Comparison of ENCODE assay signal across 14 cellular contexts in the genomic region with DNA sequence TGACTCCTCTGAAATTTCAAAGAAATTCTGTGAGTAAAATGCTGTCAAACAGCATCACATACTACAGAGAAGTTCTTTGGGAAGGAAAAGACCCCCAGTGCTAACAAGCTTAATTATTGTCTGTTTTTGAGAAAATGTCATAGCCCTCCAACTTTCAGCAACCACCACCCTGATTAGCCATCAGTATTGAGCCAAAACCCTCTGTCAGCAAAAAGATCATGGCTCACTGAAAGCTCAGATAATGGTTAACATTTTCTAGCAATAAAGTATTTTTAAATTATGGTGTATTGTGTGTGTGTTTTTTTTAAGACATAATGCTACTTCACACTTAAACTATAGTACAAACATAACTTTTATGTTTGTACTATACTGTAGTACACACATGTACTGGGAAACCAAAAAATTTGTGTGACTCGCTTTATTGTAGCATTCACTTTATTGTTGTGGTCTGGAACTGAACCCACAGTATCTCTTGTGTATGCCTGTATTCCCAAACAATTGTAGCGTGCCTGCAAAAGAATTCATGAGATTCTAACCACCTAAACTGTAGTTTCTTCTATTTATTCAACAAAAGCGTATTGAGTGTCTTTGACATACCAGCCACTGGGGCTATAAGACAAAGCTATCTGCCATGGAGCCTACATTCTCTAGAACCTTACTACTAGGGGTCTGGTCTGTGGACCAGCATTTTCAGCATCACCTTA.
"Had no signal": no experiment of that assay in that cellular context is flagged by ENCODE, and none has a peak within 500 bp of the region (broad histone marks: within the 10 kb centered on the region; RNA-seq: fewer than 3 reads in every experiment).

No MANE protein-coding gene starts in this region.

- DNase-seq: activated CD4-positive, alpha-beta T cell treated with anti-CD3 and anti-CD28 coated beads for 4 hours; activated CD8-positive, alpha-beta memory T cell treated with anti-CD3 and anti-CD28 coated beads, Interleukin-2, amount 50 U/mL, for 4 hours; activated CD8-positive, alpha-beta T cell treated with anti-CD3 and anti-CD28 coated beads, Interleukin-2, amount 10 ng/mL, durations not matched to agents 7 days and 5 days; activated gamma-delta T cell treated with Interleukin-2 at 50 U/mL for 16 hours; activated naive CD8-positive, alpha-beta T cell treated with anti-CD3 and anti-CD28 coated beads, Interleukin-2, amount 10 ng/mL, durations not matched to agents 7 days and 5 days; activated T-cell treated with anti-CD3 and anti-CD28 coated beads, Interleukin-2, amount 50 U/mL, for 72 hours; effector memory CD8-positive, alpha-beta T cell; hippocampal formation; mammary epithelial cell; naive B cell had no signal

- H3K27ac Mint-ChIP-seq: activated CD8-positive, alpha-beta T cell treated with anti-CD3 and anti-CD28 coated beads, Interleukin-2, amount 10 ng/mL, durations not matched to agents 7 days and 5 days; activated naive CD8-positive, alpha-beta T cell treated with anti-CD3 and anti-CD28 coated beads, Interleukin-2, amount 10 ng/mL, durations not matched to agents 7 days and 5 days; activated T-cell treated with anti-CD3 and anti-CD28 coated beads, Interleukin-2, amount 50 U/mL, for 72 hours; stimulated activated memory B cell treated with anti-CD40 and anti-IgM and Interleukin-4, amounts not matched to agents 10 μg/mL and 1 μg/mL and 100 μg/mL, for 72 hours; WTC11 had no signal

- ATAC-seq: activated CD8-positive, alpha-beta T cell treated with anti-CD3 and anti-CD28 coated beads, Interleukin-2, amount 10 ng/mL, durations not matched to agents 7 days and 5 days; activated T-cell treated with anti-CD3 and anti-CD28 coated beads, Interleukin-2, amount 50 U/mL, for 72 hours; effector memory CD8-positive, alpha-beta T cell; left lobe of liver; stimulated activated memory B cell treated with anti-CD40 and anti-IgM and Interleukin-4, amounts not matched to agents 10 μg/mL and 1 μg/mL and 100 μg/mL, for 72 hours; WTC11 had no signal

- H3K27ac ChIP-seq: epithelial cell of prostate had no signal

- H3K4me3 Mint-ChIP-seq: activated CD8-positive, alpha-beta T cell treated with anti-CD3 and anti-CD28 coated beads, Interleukin-2, amount 10 ng/mL, durations not matched to agents 7 days and 5 days; activated naive CD8-positive, alpha-beta T cell treated with anti-CD3 and anti-CD28 coated beads, Interleukin-2, amount 10 ng/mL, durations not matched to agents 7 days and 5 days; activated T-cell treated with anti-CD3 and anti-CD28 coated beads, Interleukin-2, amount 50 U/mL, for 72 hours; effector memory CD8-positive, alpha-beta T cell; naive B cell; stimulated activated memory B cell treated with anti-CD40 and anti-IgM and Interleukin-4, amounts not matched to agents 10 μg/mL and 1 μg/mL and 100 μg/mL, for 72 hours; WTC11 had no signal

- H3K27me3 Mint-ChIP-seq: activated naive CD8-positive, alpha-beta T cell treated with anti-CD3 and anti-CD28 coated beads, Interleukin-2, amount 10 ng/mL, durations not matched to agents 7 days and 5 days; effector memory CD8-positive, alpha-beta T cell; naive B cell; stimulated activated memory B cell treated with anti-CD40 and anti-IgM and Interleukin-4, amounts not matched to agents 10 μg/mL and 1 μg/mL and 100 μg/mL, for 72 hours had no signal
